16 cellular contexts compared by ENCODE assay signal in genomic region chr1:228176024-228176395, GRCh38.
"Had no signal": no experiment of that assay in that cellular context is flagged by ENCODE, and none has a peak within 500 bp of the region (broad histone marks: within the 10 kb centered on the region; RNA-seq: fewer than 3 reads in every experiment).

No MANE protein-coding gene starts in this region.

- H3K27me3 ChIP-seq: foreskin keratinocyte, neutrophil, tibial nerve, vagina had no signal

- DNase-seq: activated CD4-positive, alpha-beta T cell treated with anti-CD3 and anti-CD28 coated beads for 48 hours; activated CD4-positive, CD25-positive, alpha-beta regulatory T cell; activated CD8-positive, alpha-beta T cell treated with anti-CD3 and anti-CD28 coated beads for 36 hours; activated T-cell treated with anti-CD3 and anti-CD28 coated beads, Interleukin-2, amount 50 U/mL, for 4 hours; amniotic stem cell; foreskin keratinocyte; islet precursor cell; mesenchymal stem cell; naive thymus-derived CD8-positive, alpha-beta T cell; retina; stimulated activated naive CD8-positive, alpha-beta T cell treated with anti-CD3 and anti-CD28 coated beads, Interleukin-15, Interleukin-2, amounts not matched to agents 100 U/mL and 50 U/mL, for 24 hours; T1000 had no signal

- H3K9me3 ChIP-seq: neutrophil, tibial nerve, vagina had no signal

- H3K4me1 ChIP-seq: foreskin keratinocyte had no signal

- H3K4me3 ChIP-seq: tibial nerve, vagina had no signal

- H3K27ac ChIP-seq: foreskin keratinocyte, neutrophil, parathyroid adenoma, vagina had no signal

- ATAC-seq: activated CD8-positive, alpha-beta T cell treated with anti-CD3 and anti-CD28 coated beads for 36 hours; activated T-cell treated with anti-CD3 and anti-CD28 coated beads, Interleukin-2, amount 50 U/mL, for 4 hours; foreskin keratinocyte; naive thymus-derived CD8-positive, alpha-beta T cell had no signal
